Comparison of ENCODE assay signal across 27 cellular contexts in the genomic region with DNA sequence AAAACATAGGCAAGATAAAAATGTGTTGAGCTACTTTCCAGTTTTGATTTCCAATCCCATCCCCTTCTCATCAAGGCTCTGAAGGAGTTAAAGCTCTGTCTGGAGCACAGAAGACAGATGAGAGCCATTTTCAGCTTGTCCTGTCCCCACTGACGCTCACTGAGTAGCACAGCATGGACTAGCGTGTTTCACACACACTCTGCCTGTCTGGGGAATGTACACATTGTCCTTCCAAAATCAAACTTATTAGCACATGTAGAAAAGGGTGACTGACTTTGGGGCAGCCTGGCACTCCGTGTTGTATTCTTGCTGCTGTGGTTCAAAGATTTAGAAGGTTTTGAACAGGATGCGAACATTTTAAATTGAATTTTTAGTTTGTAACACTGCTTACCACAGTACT.
DNase-seq lines count a peak whose midpoint lies in the region; ATAC-seq, FAIRE-seq and TF ChIP-seq lines count a peak whose summit lies in the region.
"Had no signal": no experiment of that assay in that cellular context is flagged by ENCODE, and none has a peak within 500 bp of the region (broad histone marks: within the 10 kb centered on the region; RNA-seq: fewer than 3 reads in every experiment).

No MANE protein-coding gene starts in this region.

- H3K4me2 ChIP-seq in SK-N-SH: no peak overlapping the region
- no peak overlapping the region for H3K4me2 ChIP-seq in keratinocyte (ENCODE audit: control insufficient read depth, extremely low read depth, insufficient read depth, low read depth, low read length)
- H3K4me2 ChIP-seq: smooth muscle cell had no signal

- H3K27me3 Mint-ChIP-seq in activated T-cell treated with anti-CD3 and anti-CD28 coated beads, Interleukin-2, amount 50 U/mL, for 4 hours (ENCODE audit: low read depth): no peaks in the 10 kb centered on the region
- H3K27me3 Mint-ChIP-seq: B cell; central memory CD8-positive, alpha-beta T cell; natural killer cell treated with Interleukin-12 subunit alpha and Interleukin-12 subunit beta and Interleukin-15 and Interleukin-18, amount 100 ng/mL, for 72 hours had no signal

- peak; percentile 5 for FAIRE-seq in keratinocyte (lab: Jason Lieb, UNC)
- FAIRE-seq: endothelial cell of umbilical vein had no signal

- POLR2A ChIA-PET in SK-N-SH (lab: Yijun Ruan, JAX): no interaction called here

- peaks cover 49% of the 10 kb centered on the region for H3F3A ChIP-seq in SK-N-SH (replicated peaks; ENCODE audit: insufficient read depth)

- H4K20me1 ChIP-seq in SK-N-SH (ENCODE audit: insufficient read depth): no peaks in the 10 kb centered on the region
- H4K20me1 ChIP-seq in keratinocyte (ENCODE audit: control insufficient read depth, extremely low read depth, insufficient read depth, low read length): no peaks in the 10 kb centered on the region

- H3K27me3 ChIP-seq in SK-N-SH (ENCODE audit: insufficient read depth) (no peaks in the 10 kb centered on the region), keratinocyte (ENCODE audit: control insufficient read depth, extremely low read depth, insufficient read depth, low read length) (no peaks in the 10 kb centered on the region)
- H3K27me3 ChIP-seq: dorsolateral prefrontal cortex, MG63, upper lobe of left lung had no signal

- DNase-seq in SK-N-SH (no peak), SK-N-DZ (ENCODE audit: low spot score) (peak; percentile 47), keratinocyte (ENCODE audit: low read depth, low spot score) (no peak), retina (peak; percentile 32), NCI-H1417 treated with DMSO at 0.1 percent for 48 hours (lab: John Stamatoyannopoulos, UW) (no peak)
- no peak for DNase-seq in activated T-cell treated with anti-CD3 and anti-CD28 coated beads, Interleukin-2, amount 50 U/mL, for 4 hours
- DNase-seq: 8988T; DMS53; GF-D8; left colon; mesendoderm; MG63; NCI-H446 treated with DMSO at 0.1 percent for 48 hours; psoas muscle; stimulated activated CD4-positive, alpha-beta T cell treated with anti-CD3 and anti-CD28 coated beads, Interleukin-2, amount 100 ng/mL, for 24 hours; upper lobe of left lung had no signal

- H3K4me1 Mint-ChIP-seq in activated T-cell treated with anti-CD3 and anti-CD28 coated beads, Interleukin-2, amount 50 U/mL, for 4 hours (ENCODE audit: low read depth): peaks cover under 1% of the 10 kb centered on the region
- H3K4me1 Mint-ChIP-seq: B cell had no signal

- no peaks in the 10 kb centered on the region for H3K9me1 ChIP-seq in keratinocyte (ENCODE audit: control insufficient read depth, extremely low read depth, insufficient read depth, low read length)

- WGBS in SK-N-SH (ENCODE audit: low lambda C conversion rate): 90% methylated on average over 4 of the region's 4 CpGs

- H3K79me2 ChIP-seq in SK-N-SH (ENCODE audit: insufficient read depth) (peaks cover 74% of the 10 kb centered on the region), keratinocyte (ENCODE audit: control insufficient read depth, insufficient read depth, low read length) (no peaks in the 10 kb centered on the region)

- no peaks in the 10 kb centered on the region for H3K9me3 ChIP-seq in SK-N-SH
- H3K9me3 ChIP-seq in keratinocyte (ENCODE audit: control insufficient read depth, low read depth, low read length): no peaks in the 10 kb centered on the region
- H3K9me3 ChIP-seq: MG63, psoas muscle, upper lobe of left lung had no signal

- H3K4me1 ChIP-seq in SK-N-SH (ENCODE audit: control insufficient read depth in 1 of 2, insufficient read depth in 2 of 2, low read depth in 1 of 2, low read length in 1 of 2): peaks cover 5 to 9% of the 10 kb centered on the region in 2 experiments; a peak in 3 of 4 replicates
- no peaks in the 10 kb centered on the region for H3K4me1 ChIP-seq in keratinocyte (ENCODE audit: control insufficient read depth, extremely low read depth, insufficient read depth, low read length)
- H3K4me1 ChIP-seq: psoas muscle had no signal

- H2AFZ ChIP-seq in SK-N-SH (ENCODE audit: low read depth) (no peak overlapping the region), keratinocyte (ENCODE audit: control insufficient read depth, low read length) (no peak overlapping the region)

- H3K27ac ChIP-seq in SK-N-SH (ENCODE audit: low read depth in 2 of 2, low read length in 1 of 2) (no peak overlapping the region; a peak in 1 of 4 replicates), keratinocyte (ENCODE audit: control insufficient read depth, insufficient read depth, low read length) (no peak overlapping the region)
- H3K27ac ChIP-seq: psoas muscle, upper lobe of left lung had no signal

- CTCF ChIA-PET in SK-N-SH (lab: Yijun Ruan, JAX): no interaction called here

- H3K4me3 ChIP-seq in SK-N-SH (ENCODE audit: low read depth in 2 of 2, low read length in 1 of 2) (no peak overlapping the region), keratinocyte (ENCODE audit: control insufficient read depth in 2 of 3, extremely low read depth in 1 of 3, insufficient read depth in 2 of 3, low read depth in 1 of 3, low read length in 3 of 3) (no peak overlapping the region)
- H3K4me3 ChIP-seq: MG63, psoas muscle, smooth muscle cell, upper lobe of left lung had no signal

- H3K9me2 ChIP-seq in SK-N-SH: no peaks in the 10 kb centered on the region

- no peaks in the 10 kb centered on the region for H3K9me3 Mint-ChIP-seq in activated T-cell treated with anti-CD3 and anti-CD28 coated beads, Interleukin-2, amount 50 U/mL, for 4 hours
- H3K9me3 Mint-ChIP-seq: activated naive CD4-positive, alpha-beta T cell treated with anti-CD3 and anti-CD28 coated beads, Interleukin-2, amount 50 U/mL, for 72 hours; activated T-helper 1 cell treated with anti-CD3 and anti-CD28 coated beads, Interleukin-12 subunit alpha, Interleukin-12 subunit beta, Interleukin-2, Interleukin-4 antibody, amounts not matched to agents 30 ng/mL and 10 ng/mL and 1 ng/mL, durations not matched to agents 14 hours and 24 hours and 36 hours; central memory CD8-positive, alpha-beta T cell; natural killer cell treated with Interleukin-12 subunit alpha and Interleukin-12 subunit beta and Interleukin-15 and Interleukin-18, amount 100 ng/mL, for 72 hours; WTC11 had no signal

- TF ChIP-seq RAD21 in SK-N-SH (IDR thresholded peaks at IDR 0.05; ENCODE audit: low read length): no peak

- H3K4me3 Mint-ChIP-seq in activated T-cell treated with anti-CD3 and anti-CD28 coated beads, Interleukin-2, amount 50 U/mL, for 4 hours: no peak overlapping the region
- H3K4me3 Mint-ChIP-seq: activated T-helper 1 cell treated with anti-CD3 and anti-CD28 coated beads, Interleukin-12 subunit alpha, Interleukin-12 subunit beta, Interleukin-2, Interleukin-4 antibody, amounts not matched to agents 30 ng/mL and 10 ng/mL and 1 ng/mL, durations not matched to agents 14 hours and 24 hours and 36 hours; B cell; central memory CD8-positive, alpha-beta T cell; natural killer cell treated with Interleukin-12 subunit alpha and Interleukin-12 subunit beta and Interleukin-15 and Interleukin-18, amount 100 ng/mL, for 72 hours; WTC11 had no signal

- H3K36me3 Mint-ChIP-seq in activated T-cell treated with anti-CD3 and anti-CD28 coated beads, Interleukin-2, amount 50 U/mL, for 4 hours (ENCODE audit: insufficient read depth): peaks cover 35% of the 10 kb centered on the region
- H3K36me3 Mint-ChIP-seq: WTC11 had no signal

- H3K36me3 ChIP-seq in SK-N-SH (replicated peaks in 1 of 2; ENCODE audit: control insufficient read depth in 1 of 2, insufficient read depth in 2 of 2, low read length in 1 of 2) (peaks cover 93 to 97% of the 10 kb centered on the region in 2 experiments), keratinocyte (ENCODE audit: control insufficient read depth in 2 of 2, extremely low read depth in 1 of 2, insufficient read depth in 2 of 2, low read length in 2 of 2) (peaks cover 0 to 6% of the 10 kb centered on the region in 2 experiments)

- no peak for TF ChIP-seq EP300 in SK-N-SH (IDR thresholded peaks at IDR 0.05; ENCODE audit: borderline replicate concordance in 1 of 2, low read depth in 1 of 2, low read length in 1 of 2)

- ATAC-seq in SK-N-SH treated with all-trans-retinoic acid at 6 μM for 48 hours (peak; percentile 47), GM19328 (IDR thresholded peaks at IDR 0.05; ENCODE audit: unreplicated experiment) (no peak)
- no peak for ATAC-seq in activated T-cell treated with anti-CD3 and anti-CD28 coated beads, Interleukin-2, amount 50 U/mL, for 4 hours
- ATAC-seq: activated naive CD4-positive, alpha-beta T cell treated with anti-CD3 and anti-CD28 coated beads, Interleukin-2, amount 50 U/mL, for 72 hours; left colon; natural killer cell treated with Interleukin-12 subunit alpha and Interleukin-12 subunit beta and Interleukin-15 and Interleukin-18, amount 100 ng/mL, for 72 hours; psoas muscle; WTC11 had no signal

- TF ChIP-seq CTCF in SK-N-SH (IDR thresholded peaks at IDR 0.05) (no peak), keratinocyte (optimal IDR thresholded peaks at IDR 0.05 in 1 of 3, IDR thresholded peaks at IDR 0.05 in 1 of 3, conservative IDR thresholded peaks at IDR 0.05 in 1 of 3; ENCODE audit: extremely low read depth in 1 of 3, insufficient read depth in 2 of 3, low read length in 3 of 3) (no peak)

- dilution Hi-C loops in keratinocyte (cut with MboI; ENCODE audit: extremely low pct_ligation_motif_present, low sequenced_read_pairs): no loop called here

- no peak overlapping the region for H3K9ac ChIP-seq in SK-N-SH
- H3K9ac ChIP-seq in keratinocyte (ENCODE audit: control insufficient read depth, extremely low read depth, insufficient read depth, low read length): no peak overlapping the region

TF ChIP-seq in SK-N-SH, 30 proteins besides CTCF, POLR2A, EP300 and RAD21 (continues in another document):
- no peak for TF ChIP-seq RCOR1 (IDR thresholded peaks at IDR 0.05; ENCODE audit: low read length)
- TF ChIP-seq, protein P1, sequence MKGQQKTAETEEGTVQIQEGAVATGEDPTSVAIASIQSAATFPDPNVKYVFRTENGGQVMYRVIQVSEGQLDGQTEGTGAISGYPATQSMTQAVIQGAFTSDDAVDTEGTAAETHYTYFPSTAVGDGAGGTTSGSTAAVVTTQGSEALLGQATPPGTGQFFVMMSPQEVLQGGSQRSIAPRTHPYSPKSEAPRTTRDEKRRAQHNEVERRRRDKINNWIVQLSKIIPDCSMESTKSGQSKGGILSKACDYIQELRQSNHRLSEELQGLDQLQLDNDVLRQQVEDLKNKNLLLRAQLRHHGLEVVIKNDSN (IDR thresholded peaks at IDR 0.05; ENCODE audit: borderline replicate concordance, low read depth): no peak
- no peak for TF ChIP-seq RXRA (IDR thresholded peaks at IDR 0.05; ENCODE audit: borderline replicate concordance, low read depth)
- no peak for TF ChIP-seq SMC3 (IDR thresholded peaks at IDR 0.05; ENCODE audit: low read depth, low read length)
- TF ChIP-seq FOXJ3 (CRISPR knock-in tag; IDR thresholded peaks at IDR 0.05): no peak
- TF ChIP-seq FOXM1 (IDR thresholded peaks at IDR 0.05; ENCODE audit: low read depth): no peak
- no peak for TF ChIP-seq GATA2 (CRISPR knock-in tag; IDR thresholded peaks at IDR 0.05)

Comparison
In these comparisons a context has a peak if more than half of its experiments do, and no peak if none do; other contexts are left out.
1. DNase-seq: peak in SK-N-DZ (single experiment) and retina (single experiment); none in SK-N-SH (single experiment), keratinocyte (single experiment), activated T-cell treated with anti-CD3 and anti-CD28 coated beads, Interleukin-2, amount 50 U/mL, for 4 hours (single experiment) and NCI-H1417 treated with DMSO at 0.1 percent for 48 hours (single experiment).